ENCODE assay signal across 1 cellular context in the genomic region with DNA sequence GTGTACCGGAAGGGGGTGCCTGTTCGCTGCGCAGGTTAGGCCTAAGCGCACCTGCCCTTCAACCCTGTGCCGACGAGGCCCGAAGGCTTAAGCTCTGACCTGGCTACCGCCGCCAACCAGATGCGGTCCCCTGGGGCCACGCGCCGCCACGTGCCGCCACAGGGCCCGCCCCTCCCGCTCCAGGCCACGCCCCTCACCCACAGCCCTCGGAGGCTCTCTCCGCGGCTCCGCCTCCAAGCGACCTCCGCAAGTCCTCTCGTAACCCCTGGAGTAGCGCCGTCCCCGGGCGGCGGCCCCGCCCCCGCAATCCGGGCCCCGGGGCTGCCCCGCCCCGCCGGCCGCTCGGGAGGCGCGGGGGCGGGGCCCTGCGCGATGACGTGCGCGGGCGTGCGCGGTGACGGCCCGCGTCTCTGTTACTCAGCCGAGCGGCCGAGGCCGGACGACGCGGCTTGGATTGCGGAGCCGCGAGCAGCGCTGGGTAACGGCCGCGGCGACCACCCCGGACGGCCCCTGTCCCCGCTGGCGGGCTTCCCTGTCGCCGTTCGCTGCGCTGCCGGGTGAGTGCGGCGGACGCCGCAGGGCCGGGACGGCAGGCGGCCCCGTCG.
TF ChIP-seq lines count a peak whose summit lies in the region.

A gene (plus strand): TSS at position 413 of the 605 bp plus-strand sequence. CDS start 94,984 bp downstream, outside the sequence.

TF ChIP-seq in HepG2, 621 proteins besides CTCF, POLR2A, EP300 and RAD21 (continued from another document and continues in another):
- TF ChIP-seq DMAP1 (CRISPR knock-in tag; IDR thresholded peaks at IDR 0.05) (peak; percentile 72; the same call in 1 of the 2 replicates), ZSCAN31 (CRISPR knock-in tag; IDR thresholded peaks at IDR 0.05; ENCODE audit: low read depth) (peak; percentile 77; the same call in 1 of the 2 replicates), ZFYVE20 (CRISPR knock-in tag; IDR thresholded peaks at IDR 0.05; ENCODE audit: borderline replicate concordance, low read depth) (no peak), ZBTB8A (CRISPR knock-in tag; IDR thresholded peaks at IDR 0.05; ENCODE audit: borderline replicate concordance, low read depth) (no peak), ZC3H4 (CRISPR knock-in tag; IDR thresholded peaks at IDR 0.05; ENCODE audit: borderline replicate concordance) (no peak), CBX5 (CRISPR knock-in tag; IDR thresholded peaks at IDR 0.05; ENCODE audit: borderline replicate concordance) (no peak; the same call in 1 of the 2 replicates), STAT5B (CRISPR knock-in tag; IDR thresholded peaks at IDR 0.05) (no peak), IKZF1 (IDR thresholded peaks at IDR 0.05) (no peak), SATB2 (CRISPR knock-in tag; IDR thresholded peaks at IDR 0.05) (peak; percentile 93), ZNF3 (CRISPR knock-in tag; IDR thresholded peaks at IDR 0.05) (no peak), KDM3A (CRISPR knock-in tag; IDR thresholded peaks at IDR 0.05; ENCODE audit: low read depth) (no peak; the same call in 1 of the 2 replicates), PCBP2 (optimal IDR thresholded peaks at IDR 0.05; ENCODE audit: low read depth, low read length, poor library complexity, severe bottlenecking) (no peak), CHCHD3 (CRISPR knock-in tag; IDR thresholded peaks at IDR 0.05) (peak; percentile 82; the same call in 1 of the 2 replicates), HNRNPH1 (optimal IDR thresholded peaks at IDR 0.05; ENCODE audit: low read depth, low read length) (no peak)
- TF ChIP-seq, protein P1, sequence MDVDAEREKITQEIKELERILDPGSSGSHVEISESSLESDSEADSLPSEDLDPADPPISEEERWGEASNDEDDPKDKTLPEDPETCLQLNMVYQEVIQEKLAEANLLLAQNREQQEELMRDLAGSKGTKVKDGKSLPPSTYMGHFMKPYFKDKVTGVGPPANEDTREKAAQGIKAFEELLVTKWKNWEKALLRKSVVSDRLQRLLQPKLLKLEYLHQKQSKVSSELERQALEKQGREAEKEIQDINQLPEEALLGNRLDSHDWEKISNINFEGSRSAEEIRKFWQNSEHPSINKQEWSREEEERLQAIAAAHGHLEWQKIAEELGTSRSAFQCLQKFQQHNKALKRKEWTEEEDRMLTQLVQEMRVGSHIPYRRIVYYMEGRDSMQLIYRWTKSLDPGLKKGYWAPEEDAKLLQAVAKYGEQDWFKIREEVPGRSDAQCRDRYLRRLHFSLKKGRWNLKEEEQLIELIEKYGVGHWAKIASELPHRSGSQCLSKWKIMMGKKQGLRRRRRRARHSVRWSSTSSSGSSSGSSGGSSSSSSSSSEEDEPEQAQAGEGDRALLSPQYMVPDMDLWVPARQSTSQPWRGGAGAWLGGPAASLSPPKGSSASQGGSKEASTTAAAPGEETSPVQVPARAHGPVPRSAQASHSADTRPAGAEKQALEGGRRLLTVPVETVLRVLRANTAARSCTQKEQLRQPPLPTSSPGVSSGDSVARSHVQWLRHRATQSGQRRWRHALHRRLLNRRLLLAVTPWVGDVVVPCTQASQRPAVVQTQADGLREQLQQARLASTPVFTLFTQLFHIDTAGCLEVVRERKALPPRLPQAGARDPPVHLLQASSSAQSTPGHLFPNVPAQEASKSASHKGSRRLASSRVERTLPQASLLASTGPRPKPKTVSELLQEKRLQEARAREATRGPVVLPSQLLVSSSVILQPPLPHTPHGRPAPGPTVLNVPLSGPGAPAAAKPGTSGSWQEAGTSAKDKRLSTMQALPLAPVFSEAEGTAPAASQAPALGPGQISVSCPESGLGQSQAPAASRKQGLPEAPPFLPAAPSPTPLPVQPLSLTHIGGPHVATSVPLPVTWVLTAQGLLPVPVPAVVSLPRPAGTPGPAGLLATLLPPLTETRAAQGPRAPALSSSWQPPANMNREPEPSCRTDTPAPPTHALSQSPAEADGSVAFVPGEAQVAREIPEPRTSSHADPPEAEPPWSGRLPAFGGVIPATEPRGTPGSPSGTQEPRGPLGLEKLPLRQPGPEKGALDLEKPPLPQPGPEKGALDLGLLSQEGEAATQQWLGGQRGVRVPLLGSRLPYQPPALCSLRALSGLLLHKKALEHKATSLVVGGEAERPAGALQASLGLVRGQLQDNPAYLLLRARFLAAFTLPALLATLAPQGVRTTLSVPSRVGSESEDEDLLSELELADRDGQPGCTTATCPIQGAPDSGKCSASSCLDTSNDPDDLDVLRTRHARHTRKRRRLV (CRISPR knock-in tag; IDR thresholded peaks at IDR 0.05) = no peak
- TF ChIP-seq, protein P2, sequence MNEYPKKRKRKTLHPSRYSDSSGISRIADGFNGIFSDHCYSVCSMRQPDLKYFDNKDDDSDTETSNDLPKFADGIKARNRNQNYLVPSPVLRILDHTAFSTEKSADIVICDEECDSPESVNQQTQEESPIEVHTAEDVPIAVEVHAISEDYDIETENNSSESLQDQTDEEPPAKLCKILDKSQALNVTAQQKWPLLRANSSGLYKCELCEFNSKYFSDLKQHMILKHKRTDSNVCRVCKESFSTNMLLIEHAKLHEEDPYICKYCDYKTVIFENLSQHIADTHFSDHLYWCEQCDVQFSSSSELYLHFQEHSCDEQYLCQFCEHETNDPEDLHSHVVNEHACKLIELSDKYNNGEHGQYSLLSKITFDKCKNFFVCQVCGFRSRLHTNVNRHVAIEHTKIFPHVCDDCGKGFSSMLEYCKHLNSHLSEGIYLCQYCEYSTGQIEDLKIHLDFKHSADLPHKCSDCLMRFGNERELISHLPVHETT (CRISPR knock-in tag; conservative IDR thresholded peaks at IDR 0.05) = no peak
- TF ChIP-seq, protein P3, sequence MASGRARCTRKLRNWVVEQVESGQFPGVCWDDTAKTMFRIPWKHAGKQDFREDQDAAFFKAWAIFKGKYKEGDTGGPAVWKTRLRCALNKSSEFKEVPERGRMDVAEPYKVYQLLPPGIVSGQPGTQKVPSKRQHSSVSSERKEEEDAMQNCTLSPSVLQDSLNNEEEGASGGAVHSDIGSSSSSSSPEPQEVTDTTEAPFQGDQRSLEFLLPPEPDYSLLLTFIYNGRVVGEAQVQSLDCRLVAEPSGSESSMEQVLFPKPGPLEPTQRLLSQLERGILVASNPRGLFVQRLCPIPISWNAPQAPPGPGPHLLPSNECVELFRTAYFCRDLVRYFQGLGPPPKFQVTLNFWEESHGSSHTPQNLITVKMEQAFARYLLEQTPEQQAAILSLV (CRISPR knock-in tag; IDR thresholded peaks at IDR 0.05; ENCODE audit: borderline replicate concordance) = peak; percentile 86; the same call in 1 of the 2 replicates
- TF ChIP-seq, protein P4, sequence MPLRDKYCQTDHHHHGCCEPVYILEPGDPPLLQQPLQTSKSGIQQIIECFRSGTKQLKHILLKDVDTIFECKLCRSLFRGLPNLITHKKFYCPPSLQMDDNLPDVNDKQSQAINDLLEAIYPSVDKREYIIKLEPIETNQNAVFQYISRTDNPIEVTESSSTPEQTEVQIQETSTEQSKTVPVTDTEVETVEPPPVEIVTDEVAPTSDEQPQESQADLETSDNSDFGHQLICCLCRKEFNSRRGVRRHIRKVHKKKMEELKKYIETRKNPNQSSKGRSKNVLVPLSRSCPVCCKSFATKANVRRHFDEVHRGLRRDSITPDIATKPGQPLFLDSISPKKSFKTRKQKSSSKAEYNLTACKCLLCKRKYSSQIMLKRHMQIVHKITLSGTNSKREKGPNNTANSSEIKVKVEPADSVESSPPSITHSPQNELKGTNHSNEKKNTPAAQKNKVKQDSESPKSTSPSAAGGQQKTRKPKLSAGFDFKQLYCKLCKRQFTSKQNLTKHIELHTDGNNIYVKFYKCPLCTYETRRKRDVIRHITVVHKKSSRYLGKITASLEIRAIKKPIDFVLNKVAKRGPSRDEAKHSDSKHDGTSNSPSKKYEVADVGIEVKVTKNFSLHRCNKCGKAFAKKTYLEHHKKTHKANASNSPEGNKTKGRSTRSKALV (CRISPR knock-in tag; IDR thresholded peaks at IDR 0.05) = 0 out of 2 replicates have a peak, but pooled peaks have one; percentile 53
- TF ChIP-seq, protein P5, sequence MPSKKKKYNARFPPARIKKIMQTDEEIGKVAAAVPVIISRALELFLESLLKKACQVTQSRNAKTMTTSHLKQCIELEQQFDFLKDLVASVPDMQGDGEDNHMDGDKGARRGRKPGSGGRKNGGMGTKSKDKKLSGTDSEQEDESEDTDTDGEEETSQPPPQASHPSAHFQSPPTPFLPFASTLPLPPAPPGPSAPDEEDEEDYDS (CRISPR knock-in tag; IDR thresholded peaks at IDR 0.05) = peak; percentile 54; the same call in 1 of the 2 replicates
- TF ChIP-seq, protein P6, sequence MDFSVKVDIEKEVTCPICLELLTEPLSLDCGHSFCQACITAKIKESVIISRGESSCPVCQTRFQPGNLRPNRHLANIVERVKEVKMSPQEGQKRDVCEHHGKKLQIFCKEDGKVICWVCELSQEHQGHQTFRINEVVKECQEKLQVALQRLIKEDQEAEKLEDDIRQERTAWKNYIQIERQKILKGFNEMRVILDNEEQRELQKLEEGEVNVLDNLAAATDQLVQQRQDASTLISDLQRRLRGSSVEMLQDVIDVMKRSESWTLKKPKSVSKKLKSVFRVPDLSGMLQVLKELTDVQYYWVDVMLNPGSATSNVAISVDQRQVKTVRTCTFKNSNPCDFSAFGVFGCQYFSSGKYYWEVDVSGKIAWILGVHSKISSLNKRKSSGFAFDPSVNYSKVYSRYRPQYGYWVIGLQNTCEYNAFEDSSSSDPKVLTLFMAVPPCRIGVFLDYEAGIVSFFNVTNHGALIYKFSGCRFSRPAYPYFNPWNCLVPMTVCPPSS (IDR thresholded peaks at IDR 0.05) = no peak
- TF ChIP-seq, protein P7, sequence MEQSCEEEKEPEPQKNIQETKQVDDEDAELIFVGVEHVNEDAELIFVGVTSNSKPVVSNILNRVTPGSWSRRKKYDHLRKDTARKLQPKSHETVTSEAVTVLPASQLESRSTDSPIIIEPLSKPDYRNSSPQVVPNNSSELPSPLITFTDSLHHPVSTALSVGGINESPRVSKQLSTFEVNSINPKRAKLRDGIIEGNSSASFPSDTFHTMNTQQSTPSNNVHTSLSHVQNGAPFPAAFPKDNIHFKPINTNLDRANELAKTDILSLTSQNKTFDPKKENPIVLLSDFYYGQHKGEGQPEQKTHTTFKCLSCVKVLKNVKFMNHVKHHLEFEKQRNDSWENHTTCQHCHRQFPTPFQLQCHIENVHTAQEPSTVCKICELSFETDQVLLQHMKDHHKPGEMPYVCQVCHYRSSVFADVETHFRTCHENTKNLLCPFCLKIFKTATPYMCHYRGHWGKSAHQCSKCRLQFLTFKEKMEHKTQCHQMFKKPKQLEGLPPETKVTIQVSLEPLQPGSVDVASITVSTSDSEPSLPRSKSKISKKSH (CRISPR knock-in tag; IDR thresholded peaks at IDR 0.05; ENCODE audit: borderline replicate concordance) = peak; percentile 91; the same call in 1 of the 2 replicates
- TF ChIP-seq, protein P8, sequence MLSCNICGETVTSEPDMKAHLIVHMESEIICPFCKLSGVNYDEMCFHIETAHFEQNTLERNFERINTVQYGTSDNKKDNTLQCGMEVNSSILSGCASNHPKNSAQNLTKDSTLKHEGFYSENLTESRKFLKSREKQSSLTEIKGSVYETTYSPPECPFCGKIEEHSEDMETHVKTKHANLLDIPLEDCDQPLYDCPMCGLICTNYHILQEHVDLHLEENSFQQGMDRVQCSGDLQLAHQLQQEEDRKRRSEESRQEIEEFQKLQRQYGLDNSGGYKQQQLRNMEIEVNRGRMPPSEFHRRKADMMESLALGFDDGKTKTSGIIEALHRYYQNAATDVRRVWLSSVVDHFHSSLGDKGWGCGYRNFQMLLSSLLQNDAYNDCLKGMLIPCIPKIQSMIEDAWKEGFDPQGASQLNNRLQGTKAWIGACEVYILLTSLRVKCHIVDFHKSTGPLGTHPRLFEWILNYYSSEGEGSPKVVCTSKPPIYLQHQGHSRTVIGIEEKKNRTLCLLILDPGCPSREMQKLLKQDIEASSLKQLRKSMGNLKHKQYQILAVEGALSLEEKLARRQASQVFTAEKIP (CRISPR knock-in tag; IDR thresholded peaks at IDR 0.05; ENCODE audit: borderline replicate concordance) = no peak
- TF ChIP-seq, protein P9, sequence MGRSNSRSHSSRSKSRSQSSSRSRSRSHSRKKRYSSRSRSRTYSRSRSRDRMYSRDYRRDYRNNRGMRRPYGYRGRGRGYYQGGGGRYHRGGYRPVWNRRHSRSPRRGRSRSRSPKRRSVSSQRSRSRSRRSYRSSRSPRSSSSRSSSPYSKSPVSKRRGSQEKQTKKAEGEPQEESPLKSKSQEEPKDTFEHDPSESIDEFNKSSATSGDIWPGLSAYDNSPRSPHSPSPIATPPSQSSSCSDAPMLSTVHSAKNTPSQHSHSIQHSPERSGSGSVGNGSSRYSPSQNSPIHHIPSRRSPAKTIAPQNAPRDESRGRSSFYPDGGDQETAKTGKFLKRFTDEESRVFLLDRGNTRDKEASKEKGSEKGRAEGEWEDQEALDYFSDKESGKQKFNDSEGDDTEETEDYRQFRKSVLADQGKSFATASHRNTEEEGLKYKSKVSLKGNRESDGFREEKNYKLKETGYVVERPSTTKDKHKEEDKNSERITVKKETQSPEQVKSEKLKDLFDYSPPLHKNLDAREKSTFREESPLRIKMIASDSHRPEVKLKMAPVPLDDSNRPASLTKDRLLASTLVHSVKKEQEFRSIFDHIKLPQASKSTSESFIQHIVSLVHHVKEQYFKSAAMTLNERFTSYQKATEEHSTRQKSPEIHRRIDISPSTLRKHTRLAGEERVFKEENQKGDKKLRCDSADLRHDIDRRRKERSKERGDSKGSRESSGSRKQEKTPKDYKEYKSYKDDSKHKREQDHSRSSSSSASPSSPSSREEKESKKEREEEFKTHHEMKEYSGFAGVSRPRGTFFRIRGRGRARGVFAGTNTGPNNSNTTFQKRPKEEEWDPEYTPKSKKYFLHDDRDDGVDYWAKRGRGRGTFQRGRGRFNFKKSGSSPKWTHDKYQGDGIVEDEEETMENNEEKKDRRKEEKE (IDR thresholded peaks at IDR 0.05) = no peak
- TF ChIP-seq, protein P10, sequence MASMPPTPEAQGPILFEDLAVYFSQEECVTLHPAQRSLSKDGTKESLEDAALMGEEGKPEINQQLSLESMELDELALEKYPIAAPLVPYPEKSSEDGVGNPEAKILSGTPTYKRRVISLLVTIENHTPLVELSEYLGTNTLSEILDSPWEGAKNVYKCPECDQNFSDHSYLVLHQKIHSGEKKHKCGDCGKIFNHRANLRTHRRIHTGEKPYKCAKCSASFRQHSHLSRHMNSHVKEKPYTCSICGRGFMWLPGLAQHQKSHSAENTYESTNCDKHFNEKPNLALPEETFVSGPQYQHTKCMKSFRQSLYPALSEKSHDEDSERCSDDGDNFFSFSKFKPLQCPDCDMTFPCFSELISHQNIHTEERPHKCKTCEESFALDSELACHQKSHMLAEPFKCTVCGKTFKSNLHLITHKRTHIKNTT (CRISPR knock-in tag; IDR thresholded peaks at IDR 0.05) = no peak
- TF ChIP-seq, protein P11, sequence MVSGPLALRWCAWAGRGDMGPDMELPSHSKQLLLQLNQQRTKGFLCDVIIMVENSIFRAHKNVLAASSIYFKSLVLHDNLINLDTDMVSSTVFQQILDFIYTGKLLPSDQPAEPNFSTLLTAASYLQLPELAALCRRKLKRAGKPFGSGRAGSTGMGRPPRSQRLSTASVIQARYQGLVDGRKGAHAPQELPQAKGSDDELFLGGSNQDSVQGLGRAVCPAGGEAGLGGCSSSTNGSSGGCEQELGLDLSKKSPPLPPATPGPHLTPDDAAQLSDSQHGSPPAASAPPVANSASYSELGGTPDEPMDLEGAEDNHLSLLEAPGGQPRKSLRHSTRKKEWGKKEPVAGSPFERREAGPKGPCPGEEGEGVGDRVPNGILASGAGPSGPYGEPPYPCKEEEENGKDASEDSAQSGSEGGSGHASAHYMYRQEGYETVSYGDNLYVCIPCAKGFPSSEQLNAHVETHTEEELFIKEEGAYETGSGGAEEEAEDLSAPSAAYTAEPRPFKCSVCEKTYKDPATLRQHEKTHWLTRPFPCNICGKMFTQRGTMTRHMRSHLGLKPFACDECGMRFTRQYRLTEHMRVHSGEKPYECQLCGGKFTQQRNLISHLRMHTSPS (CRISPR knock-in tag; IDR thresholded peaks at IDR 0.05; ENCODE audit: low read depth) = no peak
